10 cellular contexts compared by ENCODE assay signal in the genomic region with DNA sequence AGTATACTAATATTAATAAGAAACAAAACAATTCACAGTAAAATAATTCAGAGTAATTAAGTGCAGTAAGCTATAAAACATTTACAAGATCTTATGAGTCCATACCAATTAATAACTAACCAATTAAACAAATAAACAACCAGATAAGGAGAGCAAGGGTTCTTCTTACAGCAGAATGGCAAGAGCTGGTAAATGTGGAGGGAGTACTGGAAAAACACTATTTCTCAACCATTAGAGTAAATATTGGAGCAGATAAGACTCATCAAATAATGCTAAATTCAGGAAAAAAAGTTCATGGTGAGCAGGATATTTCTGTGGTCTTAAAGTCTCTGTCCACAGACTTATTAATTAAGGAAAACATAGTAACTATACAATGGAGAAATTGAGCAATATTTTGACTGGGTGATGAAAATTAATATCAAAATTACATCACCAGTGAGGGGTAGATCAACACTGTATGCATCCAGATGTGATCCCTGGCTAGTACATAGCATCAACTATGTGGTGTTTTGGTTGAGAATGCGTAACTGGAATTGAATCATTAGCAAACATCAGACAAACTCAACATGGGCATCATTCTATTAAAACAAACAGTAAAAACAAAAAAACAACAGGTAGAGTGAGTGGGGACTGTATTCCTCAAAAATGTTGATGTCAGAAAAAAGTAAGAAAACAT.
"Had no signal": no experiment of that assay in that cellular context is flagged by ENCODE, and none has a peak within 500 bp of the region (broad histone marks: within the 10 kb centered on the region; RNA-seq: fewer than 3 reads in every experiment).

No MANE protein-coding gene starts in this region.

- H3K36me3 Mint-ChIP-seq: IgD-negative memory B cell had no signal

- H2AFZ ChIP-seq: GM23338 had no signal

- H3K27me3 Mint-ChIP-seq: IgD-negative memory B cell had no signal

- FAIRE-seq: H1 had no signal

- H3K36me3 ChIP-seq: HAP-1 had no signal

- H3K9ac ChIP-seq: KMS-11 had no signal

- ATAC-seq: GM23338, HCT116 had no signal

- H3K4me3 ChIP-seq: GM23338, HAP-1 had no signal

- H3K4me1 Mint-ChIP-seq: IgD-negative memory B cell had no signal

- H3K4me3 Mint-ChIP-seq: GM23338, HFFc6, IgD-negative memory B cell had no signal

- H3K9me3 Mint-ChIP-seq: GM23338, HFFc6, IgD-negative memory B cell had no signal

- H3K9me3 ChIP-seq: HAP-1 had no signal

- H3K27ac Mint-ChIP-seq: GM23338, HFFc6, IgD-negative memory B cell had no signal

- DNase-seq: H7, HFFc6, KBM-7 had no signal

- H3K27ac ChIP-seq: HL-60, KMS-11 had no signal

- H3K4me2 ChIP-seq: GM23338, KMS-11 had no signal
